In genomic region chr22:42949159-42949558, GRCh38 we compare ENCODE assay signal across 15 cellular contexts.
DNase-seq lines count a peak whose midpoint lies in the region; ATAC-seq, FAIRE-seq and TF ChIP-seq lines count a peak whose summit lies in the region.
"Had no signal": no experiment of that assay in that cellular context is flagged by ENCODE, and none has a peak within 500 bp of the region (broad histone marks: within the 10 kb centered on the region; RNA-seq: fewer than 3 reads in every experiment).

No MANE protein-coding gene starts in this region.

- H3K4me1 ChIP-seq in endothelial cell of umbilical vein (ENCODE audit: control insufficient read depth, extremely low read depth, insufficient read depth, low read length) (peaks cover 21% of the 10 kb centered on the region), mesendoderm (ENCODE audit: control insufficient read depth, low read depth, low read length) (peaks cover 7% of the 10 kb centered on the region)

- DNase-seq in AG09319 (ENCODE audit: extremely low read depth, low read depth) = no peak
- DNase-seq in NCI-H226 = peak; percentile 55
- peak; percentile 66 for DNase-seq in endothelial cell of umbilical vein (ENCODE audit: low read depth, low spot score)
- DNase-seq in mesendoderm = peak; percentile 58
- no peak for DNase-seq in stimulated activated CD4-positive, alpha-beta T cell treated with anti-CD3 and anti-CD28 coated beads, Interleukin-12 subunit alpha, Interleukin-12 subunit beta, amount 100 ng/mL, for 4 hours
- no peak for DNase-seq in globus pallidus (ENCODE audit: low spot score)
- DNase-seq in NCI-H524 (lab: John Stamatoyannopoulos, UW) = no peak
- no peak for DNase-seq in CD4-positive, alpha-beta T cell
- DNase-seq: activated CD4-positive, alpha-beta T cell treated with anti-CD3 and anti-CD28 coated beads for 1 hour; activated gamma-delta T cell treated with Interleukin-2 at 50 U/mL for 16 hours; NCI-H1417 treated with DMSO at 0.1 percent for 48 hours; RPMI8226 had no signal

- no peak overlapping the region for H4K5ac ChIP-seq in mesendoderm (ENCODE audit: low read length)

- H3K79me2 ChIP-seq in endothelial cell of umbilical vein (ENCODE audit: control insufficient read depth, insufficient read depth, low read length) = peaks cover 27% of the 10 kb centered on the region
- peaks cover 44% of the 10 kb centered on the region for H3K79me2 ChIP-seq in mesendoderm (ENCODE audit: control insufficient read depth, insufficient read depth, low read length)

- BruUV-seq in endothelial cell of umbilical vein (replicated peaks; lab: Mats Ljungman, UMichigan) = no TSS peak

- no peak overlapping the region for H2BK15ac ChIP-seq in mesendoderm (replicated peaks; ENCODE audit: low read depth)

- H3K27me3 ChIP-seq in endothelial cell of umbilical vein (ENCODE audit: control insufficient read depth in 2 of 2, insufficient read depth in 2 of 2, low read length in 2 of 2) (no peaks in the 10 kb centered on the region), mesendoderm (ENCODE audit: insufficient read depth, low read length, poor library complexity) (no peaks in the 10 kb centered on the region)
- no peaks in the 10 kb centered on the region for H3K27me3 ChIP-seq in CD4-positive, alpha-beta T cell (ENCODE audit: control insufficient read depth, insufficient read depth, low read length)

- no peaks in the 10 kb centered on the region for H3K9me1 ChIP-seq in endothelial cell of umbilical vein (replicated peaks; ENCODE audit: control insufficient read depth, extremely low read depth, insufficient read depth, low read length)

- POLR2A ChIA-PET in endothelial cell of umbilical vein (lab: Charles Lee) = interaction anchor here (1.0 kb wide), 1 partner anchor 66 kb away, joined by 5 read pairs; the partner anchor contains the start of gene PACSIN2
- POLR2A ChIA-PET in CD4-positive, alpha-beta T cell (lab: Charles Lee) = no interaction called here

- no peak overlapping the region for H3K27ac ChIP-seq in endothelial cell of umbilical vein (ENCODE audit: insufficient read depth, low read depth, low read length)
- no peak overlapping the region for H3K27ac ChIP-seq in mesendoderm (ENCODE audit: low read depth, low read length)
- no peak overlapping the region for H3K27ac ChIP-seq in CD4-positive, alpha-beta T cell (ENCODE audit: low read depth, low read length)
- H3K27ac ChIP-seq: C4-2B had no signal

- H3K36me3 ChIP-seq in endothelial cell of umbilical vein (ENCODE audit: control insufficient read depth in 2 of 2, extremely low read depth in 1 of 2, insufficient read depth in 2 of 2, low read length in 2 of 2) = no peaks in the 10 kb centered on the region
- H3K36me3 ChIP-seq in mesendoderm (ENCODE audit: control insufficient read depth, insufficient read depth, low read length) = no peaks in the 10 kb centered on the region

- no peak overlapping the region for H2AFZ ChIP-seq in endothelial cell of umbilical vein (ENCODE audit: low read depth, low read length)

- WGBS in mesendoderm (ENCODE audit: extremely low coverage, insufficient coverage, low lambda C conversion rate) = no CpG with 5 or more reads among the region's 6 CpGs

- ATAC-seq in CD4-positive, alpha-beta T cell (ENCODE audit: poor library complexity) = no peak

- H3K79me1 ChIP-seq in mesendoderm (ENCODE audit: low read length) = peaks cover 32% of the 10 kb centered on the region

- peak; percentile 64 for FAIRE-seq in endothelial cell of umbilical vein (lab: Jason Lieb, UNC)
- FAIRE-seq: endometrium had no signal

- TF ChIP-seq CTCF in AG09319 (IDR thresholded peaks at IDR 0.05; ENCODE audit: low read depth, low read length) = peak; percentile 4
- no peak for TF ChIP-seq CTCF in endothelial cell of umbilical vein (IDR thresholded peaks at IDR 0.05; ENCODE audit: extremely low read depth in 1 of 2, insufficient read depth in 1 of 2, low read depth in 1 of 2, low read length in 2 of 2)
- TF ChIP-seq CTCF in CD4-positive, alpha-beta T cell (IDR thresholded peaks at IDR 0.05) = no peak

- no peak overlapping the region for H3K4me2 ChIP-seq in endothelial cell of umbilical vein (ENCODE audit: insufficient read depth, low read length)
- no peak overlapping the region for H3K4me2 ChIP-seq in mesendoderm (ENCODE audit: low read length)

- H3K27ac Mint-ChIP-seq in CD4-positive, alpha-beta T cell = no peak overlapping the region

- H3K18ac ChIP-seq in mesendoderm (ENCODE audit: low read length) = no peak overlapping the region

- no peaks in the 10 kb centered on the region for H3K9me3 ChIP-seq in endothelial cell of umbilical vein (replicated peaks; ENCODE audit: control insufficient read depth, insufficient read depth, low read length)
- H3K9me3 ChIP-seq in CD4-positive, alpha-beta T cell (ENCODE audit: control insufficient read depth, low read length) = no peaks in the 10 kb centered on the region

- CTCF ChIA-PET in endothelial cell of umbilical vein (lab: Charles Lee) = interaction anchor here (1.4 to 3.9 kb wide), 3 partner anchors 9 to 15 kb away, joined by 3 to 29 read pairs (median 13); no protein-coding TSS in a partner anchor
- CTCF ChIA-PET in CD4-positive, alpha-beta T cell (lab: Charles Lee) = no interaction called here

- TF ChIP-seq POLR2A in endothelial cell of umbilical vein (IDR thresholded peaks at IDR 0.05; ENCODE audit: low read depth, low read length) = no peak

- H3K9ac ChIP-seq in endothelial cell of umbilical vein (replicated peaks; ENCODE audit: extremely low read depth, insufficient read depth, low read length) = no peak overlapping the region
- H3K9ac ChIP-seq in mesendoderm (ENCODE audit: low read length) = no peak overlapping the region

- H2BK5ac ChIP-seq in mesendoderm (ENCODE audit: low read length) = no peak overlapping the region

- no peak overlapping the region for H3K4me3 Mint-ChIP-seq in CD4-positive, alpha-beta T cell

- peaks cover 82% of the 10 kb centered on the region for H3K4me1 Mint-ChIP-seq in CD4-positive, alpha-beta T cell (ENCODE audit: low read depth)

- H4K8ac ChIP-seq in mesendoderm (ENCODE audit: low read depth, low read length) = no peak overlapping the region

- H3K27me3 Mint-ChIP-seq in CD4-positive, alpha-beta T cell = no peaks in the 10 kb centered on the region

- no peak overlapping the region for H3K23ac ChIP-seq in mesendoderm (ENCODE audit: low read length)

- peaks cover 25% of the 10 kb centered on the region for H3K36me3 Mint-ChIP-seq in CD4-positive, alpha-beta T cell (ENCODE audit: low read depth)

- no peak overlapping the region for H2AK5ac ChIP-seq in mesendoderm (ENCODE audit: low read length)

- intact Hi-C loops in endothelial cell of umbilical vein (cut with micrococcal nuclease) = no loop called here
- intact Hi-C loops in CD4-positive, alpha-beta T cell (cut with DNase I, micrococcal nuclease) = no loop called here

- H4K20me1 ChIP-seq in endothelial cell of umbilical vein (replicated peaks; ENCODE audit: control insufficient read depth, extremely low read depth, insufficient read depth, low read length) = no peaks in the 10 kb centered on the region

- H3K56ac ChIP-seq in mesendoderm (ENCODE audit: low read length) = no peak overlapping the region

- no peak overlapping the region for H3K4ac ChIP-seq in mesendoderm (ENCODE audit: low read depth, low read length)

- H3K4me3 ChIP-seq in endothelial cell of umbilical vein (replicated peaks in 1 of 3; ENCODE audit: insufficient read depth in 1 of 3, low read depth in 1 of 3, low read length in 3 of 3) (no peak overlapping the region), mesendoderm (ENCODE audit: low read length) (no peak overlapping the region)
- H3K4me3 ChIP-seq: lung had no signal

- no peak overlapping the region for H2BK120ac ChIP-seq in mesendoderm (ENCODE audit: low read depth, low read length)

- H3K9me3 Mint-ChIP-seq in CD4-positive, alpha-beta T cell = no peaks in the 10 kb centered on the region

- dilution Hi-C loops in endothelial cell of umbilical vein (cut with MboI; ENCODE audit: extremely low pct_ligation_motif_present, low sequenced_read_pairs) = no loop called here

TF ChIP-seq in endothelial cell of umbilical vein, 7 proteins besides CTCF, POLR2A, EP300 and RAD21:
- TF ChIP-seq FOS (IDR thresholded peaks at IDR 0.05; ENCODE audit: borderline replicate concordance, insufficient read depth, low read length) (no peak), MAX (IDR thresholded peaks at IDR 0.05; ENCODE audit: insufficient read depth, insufficient read length) (no peak), POLR2AphosphoS5 (IDR thresholded peaks at IDR 0.05; ENCODE audit: insufficient read depth, low read depth, low read length) (no peak), MYC (IDR thresholded peaks at IDR 0.05; ENCODE audit: low read depth, low read length) (no peak), GATA2 (IDR thresholded peaks at IDR 0.05; ENCODE audit: insufficient read depth, insufficient read length, low read depth, low read length) (no peak), EZH2 (IDR thresholded peaks at IDR 0.05; ENCODE audit: borderline replicate concordance, low read depth, low read length, severe bottlenecking) (no peak), JUN (IDR thresholded peaks at IDR 0.05; ENCODE audit: borderline replicate concordance, insufficient read depth, insufficient read length, low read depth) (no peak)

Comparison
In these comparisons a context has a peak if more than half of its experiments do, and no peak if none do; other contexts are left out.
1. DNase-seq: peak in NCI-H226 (single experiment), endothelial cell of umbilical vein (single experiment) and mesendoderm (single experiment); none in AG09319 (single experiment), stimulated activated CD4-positive, alpha-beta T cell treated with anti-CD3 and anti-CD28 coated beads, Interleukin-12 subunit alpha, Interleukin-12 subunit beta, amount 100 ng/mL, for 4 hours (single experiment), globus pallidus (single experiment), NCI-H524 (0 of 2) and CD4-positive, alpha-beta T cell (0 of 10).